Comparison of ENCODE assay signal across 17 cellular contexts in the genomic region with DNA sequence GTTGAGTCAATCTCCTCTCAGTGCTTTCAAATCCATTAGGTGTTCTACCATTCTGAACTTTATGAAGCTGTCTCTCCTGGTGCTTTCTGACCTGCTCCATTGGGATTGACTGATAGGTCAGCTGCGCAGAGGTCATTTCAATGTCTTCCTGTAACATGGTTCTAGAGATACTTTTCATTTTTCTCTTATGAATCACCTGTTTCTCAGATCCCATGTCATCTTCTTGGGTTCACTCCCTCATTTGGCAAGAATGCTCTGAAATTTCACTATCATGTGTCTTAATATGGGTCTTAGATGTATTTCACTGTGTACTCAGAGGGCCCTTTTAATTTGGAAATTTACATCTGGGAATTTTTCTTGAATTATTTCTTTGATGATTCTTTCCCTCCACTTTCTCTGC. TPM values are rescaled to one million over a fixed set of nuclear protein-coding genes. Genes with fewer than 3 reads are reported as not detected.
A peak's percentile ranks its signal among the peaks of the same experiment; 100 is the strongest.
DNase-seq lines count a peak whose midpoint lies in the region; ATAC-seq and TF ChIP-seq lines count a peak whose summit lies in the region.
"Had no signal": no experiment of that assay in that cellular context is flagged by ENCODE, and none has a peak within 500 bp of the region (broad histone marks: within the 10 kb centered on the region; RNA-seq: fewer than 3 reads in every experiment).

No MANE protein-coding gene starts in this region.

- H3K27ac Mint-ChIP-seq in Caco-2 (ENCODE audit: unreplicated experiment) = peak overlapping the region; percentile 52
- H3K27ac Mint-ChIP-seq: effector memory CD8-positive, alpha-beta T cell had no signal

- CTCF ChIA-PET in Caco-2 (lab: Charles Lee) = no interaction called here

- no peak overlapping the region for H3K27ac ChIP-seq in spleen
- H3K27ac ChIP-seq: C4-2B, parathyroid adenoma had no signal

- 90 to 100% (median 95%) methylated on average over 1 of the region's 1 CpG for WGBS in spleen, 5 donors

- no TSS peak for BruUV-seq in Caco-2 (replicated peaks; lab: Mats Ljungman, UMichigan)

- H3K27me3 Mint-ChIP-seq in Caco-2 (ENCODE audit: insufficient read depth, unreplicated experiment) = no peaks in the 10 kb centered on the region
- H3K27me3 Mint-ChIP-seq: effector memory CD8-positive, alpha-beta T cell had no signal

- no peak overlapping the region for H3K4me3 Mint-ChIP-seq in Caco-2 (ENCODE audit: unreplicated experiment)
- H3K4me3 Mint-ChIP-seq: effector memory CD8-positive, alpha-beta T cell had no signal

- TF ChIP-seq CTCF in Caco-2 (IDR thresholded peaks at IDR 0.05; ENCODE audit: insufficient read depth in 1 of 2, low read depth in 1 of 2, low read length in 1 of 2, severe bottlenecking in 1 of 2, unreplicated experiment in 1 of 2) = no peak
- no peak for TF ChIP-seq CTCF in choroid plexus epithelial cell (conservative IDR thresholded peaks at IDR 0.05; ENCODE audit: low read depth, low read length)
- no peak for TF ChIP-seq CTCF in spleen (IDR thresholded peaks at IDR 0.05 in 8 of 11, conservative IDR thresholded peaks at IDR 0.05 in 3 of 11)

- no peaks in the 10 kb centered on the region for H3K36me3 Mint-ChIP-seq in Caco-2 (ENCODE audit: insufficient read depth, unreplicated experiment)

- peaks cover 15% of the 10 kb centered on the region for H3K4me1 Mint-ChIP-seq in Caco-2 (ENCODE audit: low read depth, unreplicated experiment)

- H3K27me3 ChIP-seq in Caco-2 (replicated peaks; ENCODE audit: control insufficient read depth, insufficient read depth, low read length) (no peaks in the 10 kb centered on the region), spleen (replicated peaks in 1 of 7) (no peaks in the 10 kb centered on the region)

- H3K9me3 ChIP-seq in Caco-2 (no peaks in the 10 kb centered on the region), spleen (no peaks in the 10 kb centered on the region)

- peaks cover 19% of the 10 kb centered on the region for H3K4me1 ChIP-seq in Caco-2
- H3K4me1 ChIP-seq in spleen = peaks cover 0 to 22% (median 16%) of the 10 kb centered on the region in 6 donors
- H3K4me1 ChIP-seq: parathyroid adenoma had no signal

- DNase-seq in Caco-2 (peak; percentile 22 to 38), NCI-H226 (peak; percentile 86), choroid plexus epithelial cell (ENCODE audit: low read depth) (peak; percentile 91), myocyte (ENCODE audit: low read depth) (peak; percentile 46), spleen (no peak), posterior cingulate gyrus (no peak), NCI-H1092 treated with DMSO at 0.1 percent for 48 hours (lab: John Stamatoyannopoulos, UW) (no peak)
- DNase-seq: activated T-cell treated with anti-CD3 and anti-CD28 coated beads, Interleukin-2, amount 50 U/mL, for 48 hours; effector memory CD8-positive, alpha-beta T cell; GDM1; Karpas-422; NCI-H2081; stimulated activated CD4-positive, alpha-beta T cell treated with anti-CD3 and anti-CD28 coated beads, Interleukin-2, amount 100 ng/mL, for 24 hours; stimulated activated naive CD4-positive, alpha-beta T cell had no signal

- POLR2A ChIA-PET in Caco-2 (lab: Charles Lee) = no interaction called here

- H3K9me3 Mint-ChIP-seq in Caco-2 (ENCODE audit: unreplicated experiment) = no peaks in the 10 kb centered on the region
- H3K9me3 Mint-ChIP-seq: effector memory CD8-positive, alpha-beta T cell had no signal

- ATAC-seq in HG02981 (IDR thresholded peaks at IDR 0.05; ENCODE audit: unreplicated experiment) = no peak
- ATAC-seq: effector memory CD8-positive, alpha-beta T cell had no signal

- no peak overlapping the region for H3K4me3 ChIP-seq in Caco-2 (ENCODE audit: low read depth, low read length)
- H3K4me3 ChIP-seq in choroid plexus epithelial cell (ENCODE audit: low read depth, low read length) = no peak overlapping the region
- H3K4me3 ChIP-seq in spleen = no peak overlapping the region

- intact Hi-C loops in Caco-2 (cut with micrococcal nuclease; ENCODE audit: unreplicated experiment) (loop anchor here (2.0 kb wide), 1 partner anchor 14 kb away; a partner anchor contains a TSS), spleen (cut with DNase I; ENCODE audit: low total_unique reads) (no loop called here), posterior cingulate gyrus (cut with DNase I) (no loop called here)

- TF ChIP-seq POLR2A in spleen (IDR thresholded peaks at IDR 0.05) = no peak

- H3K36me3 ChIP-seq in Caco-2 (ENCODE audit: control insufficient read depth, insufficient read depth, low read length) (no peaks in the 10 kb centered on the region), spleen (no peaks in the 10 kb centered on the region)

RNA-seq across cellular contexts. Expression of a gene that starts 13.8 kb away (rescaled TPM):
- total RNA-seq in Caco-2 (2022) (29.7 and 33.4 TPM in 2 replicates), myocyte (7.3 and 13.2 TPM in 2 replicates), spleen (10 to 100 TPM; 24.6 to 43.7 (median 30.1) TPM)
- polyA plus RNA-seq in myocyte (2012) = 6.4 TPM
- 1 to 10 TPM; 5.4 to 9.5 (median 7.6) TPM for polyA plus RNA-seq in spleen

Comparison
In these comparisons a context has a peak if more than half of its experiments do, and no peak if none do; other contexts are left out.
1. DNase-seq: peak in Caco-2 (2 of 2), NCI-H226 (single experiment), choroid plexus epithelial cell (single experiment) and myocyte (single experiment); none in spleen (single experiment), posterior cingulate gyrus (0 of 10) and NCI-H1092 treated with DMSO at 0.1 percent for 48 hours (single experiment).